In the genomic region with DNA sequence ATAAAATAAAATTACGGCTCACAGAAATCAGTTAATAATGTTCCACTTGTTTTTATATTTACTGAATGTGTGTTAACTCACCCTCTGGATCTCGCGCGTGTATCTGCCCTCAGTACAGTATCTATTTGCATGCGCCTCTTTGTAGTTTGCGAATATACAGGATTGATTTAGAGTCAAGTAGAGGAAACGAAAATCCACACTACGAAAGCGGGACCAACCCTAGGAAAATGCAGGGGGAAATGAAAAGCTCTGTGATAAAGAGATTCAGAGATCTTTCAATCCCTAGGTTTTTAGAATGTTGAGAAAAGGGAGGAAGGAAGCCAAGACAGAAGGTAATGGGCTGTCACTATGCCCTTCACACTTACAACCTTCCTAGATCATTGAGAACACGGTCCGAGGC, we compare ENCODE assay signal across 11 cellular contexts. TPM values are rescaled to one million over a fixed set of nuclear protein-coding genes. Genes with fewer than 3 reads are reported as not detected.
DNase-seq lines count a peak whose midpoint lies in the region; ATAC-seq and TF ChIP-seq lines count a peak whose summit lies in the region.
"Had no signal": no experiment of that assay in that cellular context is flagged by ENCODE, and none has a peak within 500 bp of the region (broad histone marks: within the 10 kb centered on the region; RNA-seq: fewer than 3 reads in every experiment).

No MANE protein-coding gene starts in this region.

- H3K27me3 Mint-ChIP-seq in Caco-2 (ENCODE audit: insufficient read depth, unreplicated experiment) (no peaks in the 10 kb centered on the region), CD14-positive monocyte (ENCODE audit: low read depth in 3 of 3) (peaks cover 22 to 27% (median 23%) of the 10 kb centered on the region in 3 donors)

- no peak for TF ChIP-seq CTCF in WERI-Rb-1 (IDR thresholded peaks at IDR 0.05; ENCODE audit: low read depth, low read length)
- no peak for TF ChIP-seq CTCF in Caco-2 (IDR thresholded peaks at IDR 0.05; ENCODE audit: insufficient read depth in 1 of 2, low read depth in 1 of 2, low read length in 1 of 2, severe bottlenecking in 1 of 2, unreplicated experiment in 1 of 2)
- no peak for TF ChIP-seq CTCF in CD14-positive monocyte (IDR thresholded peaks at IDR 0.05)

- CTCF ChIA-PET in Caco-2 (lab: Charles Lee) = no interaction called here

- POLR2A ChIA-PET in Caco-2 (lab: Charles Lee) = no interaction called here

- H3K36me3 Mint-ChIP-seq in Caco-2 (ENCODE audit: insufficient read depth, unreplicated experiment) (no peaks in the 10 kb centered on the region), CD14-positive monocyte (no peaks in the 10 kb centered on the region)

- H3K4me1 Mint-ChIP-seq in Caco-2 (ENCODE audit: low read depth, unreplicated experiment) = no peaks in the 10 kb centered on the region
- H3K4me1 Mint-ChIP-seq in CD14-positive monocyte = no peaks in the 10 kb centered on the region

- H3K27me3 ChIP-seq in WERI-Rb-1 (ENCODE audit: insufficient read depth, low read depth, severe bottlenecking) (no peaks in the 10 kb centered on the region), layer of hippocampus (ENCODE audit: control insufficient read depth, insufficient read depth, low read length) (no peaks in the 10 kb centered on the region), Caco-2 (replicated peaks; ENCODE audit: control insufficient read depth, insufficient read depth, low read length) (no peaks in the 10 kb centered on the region)
- H3K27me3 ChIP-seq: ascending aorta had no signal

- no TSS peak for BruUV-seq in Caco-2 (replicated peaks; lab: Mats Ljungman, UMichigan)

- H3K27ac Mint-ChIP-seq in Caco-2 (ENCODE audit: unreplicated experiment) (no peak overlapping the region), CD14-positive monocyte (no peak overlapping the region)

- DNase-seq in NCI-H446 (lab: John Stamatoyannopoulos, UW) = peak; percentile 9 to 18
- DNase-seq in NCI-H446 treated with DMSO at 0.1 percent for 48 hours (lab: John Stamatoyannopoulos, UW) = no peak
- DNase-seq in WERI-Rb-1 = no peak
- DNase-seq in Caco-2 = no peak
- DNase-seq in CD14-positive monocyte (ENCODE audit: low spot score) = no peak

- H3K4me3 ChIP-seq in WERI-Rb-1 (ENCODE audit: low read depth, low read length) = peak overlapping the region; percentile 69
- H3K4me3 ChIP-seq in Caco-2 (ENCODE audit: low read depth, low read length) = no peak overlapping the region
- H3K4me3 ChIP-seq: K562, SJSA1 had no signal

- H3K9me3 ChIP-seq in WERI-Rb-1 (ENCODE audit: severe bottlenecking) (no peaks in the 10 kb centered on the region), Caco-2 (no peaks in the 10 kb centered on the region)
- H3K9me3 ChIP-seq: ascending aorta, SJSA1 had no signal

- H3K4me3 Mint-ChIP-seq in Caco-2 (ENCODE audit: unreplicated experiment) (no peak overlapping the region), CD14-positive monocyte (peak overlapping the region in 1 of 2 donors; percentile 17)

- H3K36me3 ChIP-seq in WERI-Rb-1 (no peaks in the 10 kb centered on the region), Caco-2 (ENCODE audit: control insufficient read depth, insufficient read depth, low read length) (no peaks in the 10 kb centered on the region)
- H3K36me3 ChIP-seq: ascending aorta, SJSA1 had no signal

- no peak for ATAC-seq in GM21367 (IDR thresholded peaks at IDR 0.05; ENCODE audit: unreplicated experiment)
- ATAC-seq: K562 had no signal

- no peaks in the 10 kb centered on the region for H3K4me1 ChIP-seq in Caco-2
- H3K4me1 ChIP-seq: ascending aorta, SJSA1 had no signal

- peak overlapping the region; percentile 84 for H3K27ac ChIP-seq in WERI-Rb-1
- peak overlapping the region; percentile 94 for H3K27ac ChIP-seq in layer of hippocampus (ENCODE audit: low read depth, low read length)
- H3K27ac ChIP-seq in temporal lobe (ENCODE audit: low read depth, low read length) = peak overlapping the region; percentile 85
- H3K27ac ChIP-seq: ascending aorta, SJSA1 had no signal

- peaks cover 9% of the 10 kb centered on the region for H3K9me3 Mint-ChIP-seq in Caco-2 (ENCODE audit: unreplicated experiment)
- peaks cover 0 to 7% (median 0%) of the 10 kb centered on the region in 7 donors for H3K9me3 Mint-ChIP-seq in CD14-positive monocyte

- intact Hi-C loops in Caco-2 (cut with micrococcal nuclease; ENCODE audit: unreplicated experiment) (no loop called here), CD14-positive monocyte (cut with micrococcal nuclease) (no loop called here)

RNA-seq across cellular contexts. Expression of gene FUT9, which starts 0.9 kb away (rescaled TPM):
- total RNA-seq in temporal lobe (107 TPM), Caco-2 (2022) (0.11 and 0.12 TPM in 2 replicates)
- polyA plus RNA-seq in CD14-positive monocyte = not detected
- total RNA-seq: ascending aorta, K562, SJSA1 had no signal
- polyA plus RNA-seq: K562 had no signal

Comparison
In these comparisons a context has a peak if more than half of its experiments do, and no peak if none do; other contexts are left out.
1. DNase-seq: peak in NCI-H446 (2 of 2); none in NCI-H446 treated with DMSO at 0.1 percent for 48 hours (single experiment), WERI-Rb-1 (single experiment), Caco-2 (0 of 2) and CD14-positive monocyte (single experiment).
2. RNA of gene FUT9, which starts 0.9 kb away (total RNA-seq): 107 TPM in temporal lobe (single experiment); 0.11 to 0.12 TPM in Caco-2; every median in the first group is over 10 times any median in the second.
3. Peak in every context shown above with its lines, with median percentiles within 50 percentile points of each other: H3K27ac ChIP-seq.